In the genomic region with DNA sequence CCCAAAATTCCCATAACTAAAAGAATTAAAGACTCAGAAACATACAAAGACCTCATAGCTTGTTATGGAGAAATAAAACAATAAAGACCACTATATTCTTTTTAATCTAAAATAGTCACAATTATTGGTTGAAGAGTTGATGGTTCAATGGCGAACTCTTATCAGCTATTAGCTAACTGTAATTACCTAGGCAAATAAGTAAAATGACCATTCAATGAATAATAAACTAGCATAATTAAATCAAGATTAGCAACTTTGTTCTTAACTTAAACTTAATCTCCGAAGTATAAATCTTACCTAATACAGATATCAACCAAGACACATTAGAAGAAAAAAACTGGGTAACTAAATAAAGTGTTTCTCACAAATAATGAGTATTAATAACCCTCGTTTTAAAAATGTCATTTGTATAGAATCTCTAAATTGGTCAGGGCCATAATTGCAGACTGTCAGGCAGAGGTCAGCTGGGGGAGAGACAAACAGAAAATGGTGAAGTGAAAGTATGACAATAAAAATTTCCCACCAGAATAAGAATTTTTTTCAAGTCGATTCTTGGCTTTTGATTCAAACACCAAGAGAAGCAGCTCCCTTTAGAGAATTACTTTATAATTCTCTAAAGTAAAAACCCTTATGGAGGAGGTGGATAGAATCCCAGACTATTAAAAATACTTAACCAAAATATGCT, we compare ENCODE assay signal across 8 cellular contexts. TPM values are rescaled to one million over a fixed set of nuclear protein-coding genes. Genes with fewer than 3 reads are reported as not detected.
DNase-seq lines count a peak whose midpoint lies in the region; ATAC-seq, FAIRE-seq and TF ChIP-seq lines count a peak whose summit lies in the region.

No MANE protein-coding gene starts in this region.

- no peaks in the 10 kb centered on the region for H3K9me3 Mint-ChIP-seq in activated naive CD4-positive, alpha-beta T cell treated with anti-CD3 and anti-CD28 coated beads for 36 hours
- H3K9me3 Mint-ChIP-seq in activated naive CD8-positive, alpha-beta T cell treated with anti-CD3 and anti-CD28 coated beads, Interleukin-2, amount 10 ng/mL, durations not matched to agents 7 days and 5 days, result no peaks in the 10 kb centered on the region

- no peak for TF ChIP-seq RAD21 in HepG2 (CRISPR knock-in tag; IDR thresholded peaks at IDR 0.05)

- CTCF ChIA-PET in activated naive CD4-positive, alpha-beta T cell treated with anti-CD3 and anti-CD28 coated beads for 36 hours (lab: Charles Lee), result interaction anchor here (0.6 to 5.3 kb wide), 13 partner anchors 18 to 163 kb away, joined by 3 to 42 read pairs (median 4); a partner anchor contains a TSS
- CTCF ChIA-PET in HepG2 (lab: Yijun Ruan, JAX; ENCODE audit: low intra/inter-chr PET ratio, low total read pairs), result interaction anchor here (1.1 kb wide), 1 partner anchor 51 kb away, joined by 3 read pairs; no protein-coding TSS in a partner anchor

- H3K27me3 Mint-ChIP-seq in activated naive CD4-positive, alpha-beta T cell treated with anti-CD3 and anti-CD28 coated beads for 36 hours (ENCODE audit: low read depth), result no peaks in the 10 kb centered on the region
- H3K27me3 Mint-ChIP-seq in activated naive CD8-positive, alpha-beta T cell treated with anti-CD3 and anti-CD28 coated beads, Interleukin-2, amount 10 ng/mL, durations not matched to agents 7 days and 5 days, result no peaks in the 10 kb centered on the region

- H3K79me2 ChIP-seq in HepG2 (ENCODE audit: insufficient read depth, low read length), result peaks cover 46% of the 10 kb centered on the region

- H3K36me3 Mint-ChIP-seq in activated naive CD4-positive, alpha-beta T cell treated with anti-CD3 and anti-CD28 coated beads for 36 hours (ENCODE audit: low read depth), result peaks cover 22% of the 10 kb centered on the region
- H3K36me3 Mint-ChIP-seq in activated naive CD8-positive, alpha-beta T cell treated with anti-CD3 and anti-CD28 coated beads, Interleukin-2, amount 10 ng/mL, durations not matched to agents 7 days and 5 days, result peaks cover 7% of the 10 kb centered on the region

- no peak for FAIRE-seq in HepG2 (lab: Jason Lieb, UNC)

- H3K27ac ChIP-seq in HepG2 (ENCODE audit: extremely low read length, insufficient read depth, low read length), result peak overlapping the region; percentile 71
- peak overlapping the region; percentile 99 to 100 (median 100) for H3K27ac ChIP-seq in tibial nerve

- H3K4me1 ChIP-seq in HepG2 (ENCODE audit: insufficient read depth, low read length) (peaks cover 28% of the 10 kb centered on the region), tibial nerve (peaks cover 0 to 61% (median 25%) of the 10 kb centered on the region in 4 donors)

- H3K4me1 Mint-ChIP-seq in activated naive CD4-positive, alpha-beta T cell treated with anti-CD3 and anti-CD28 coated beads for 36 hours (ENCODE audit: low read depth), result peaks cover 26% of the 10 kb centered on the region
- peaks cover 16% of the 10 kb centered on the region for H3K4me1 Mint-ChIP-seq in activated naive CD8-positive, alpha-beta T cell treated with anti-CD3 and anti-CD28 coated beads, Interleukin-2, amount 10 ng/mL, durations not matched to agents 7 days and 5 days

- BruUV-seq in HepG2 (replicated peaks; lab: Mats Ljungman, UMichigan), result no TSS peak

- no peak for TF ChIP-seq EP300 in HepG2 (IDR thresholded peaks at IDR 0.05; ENCODE audit: low read depth in 2 of 2, low read length in 2 of 2)
- no peak for TF ChIP-seq EP300 in HepG2 (CRISPR knock-in tag; IDR thresholded peaks at IDR 0.05; ENCODE audit: borderline replicate concordance)
- TF ChIP-seq EP300 in tibial nerve (IDR thresholded peaks at IDR 0.05), result no peak

- H3K9me3 ChIP-seq in HepG2 (ENCODE audit: low read length) (no peaks in the 10 kb centered on the region), tibial nerve (no peaks in the 10 kb centered on the region)

- no peaks in the 10 kb centered on the region for H4K20me1 ChIP-seq in HepG2 (ENCODE audit: insufficient read depth, low read length)

- peak overlapping the region; percentile 87 for H3K4me2 ChIP-seq in HepG2 (ENCODE audit: low read depth, low read length)

- H3K4me3 ChIP-seq in HepG2 (replicated peaks in 1 of 3; ENCODE audit: insufficient read depth in 1 of 3, low read depth in 2 of 3, low read length in 3 of 3) (peak overlapping the region; percentile 63 to 96 (median 89)), tibial nerve (peak overlapping the region; percentile 66 to 97 (median 86))

- peak overlapping the region; percentile 97 for H3K4me3 Mint-ChIP-seq in activated naive CD4-positive, alpha-beta T cell treated with anti-CD3 and anti-CD28 coated beads for 36 hours
- H3K4me3 Mint-ChIP-seq in activated naive CD8-positive, alpha-beta T cell treated with anti-CD3 and anti-CD28 coated beads, Interleukin-2, amount 10 ng/mL, durations not matched to agents 7 days and 5 days, result peak overlapping the region; percentile 100

- no peak for TF ChIP-seq POLR2A in HepG2 (IDR thresholded peaks at IDR 0.05; ENCODE audit: insufficient read depth in 1 of 2, low read depth in 2 of 2, low read length in 2 of 2)
- TF ChIP-seq POLR2A in tibial nerve (IDR thresholded peaks at IDR 0.05), result no peak

- DNase-seq in activated naive CD4-positive, alpha-beta T cell treated with anti-CD3 and anti-CD28 coated beads for 36 hours, result no peak
- no peak for DNase-seq in activated naive CD4-positive, alpha-beta T cell treated with Interleukin-2 at 50 U/mL for 16 hours
- DNase-seq in activated naive CD8-positive, alpha-beta T cell treated with anti-CD3 and anti-CD28 coated beads, Interleukin-2, amount 10 ng/mL, durations not matched to agents 7 days and 5 days, result no peak
- DNase-seq in HepG2 (ENCODE audit: low spot score), result no peak
- DNase-seq in tibial nerve (ENCODE audit: low spot score in 2 of 2), result no peak
- DNase-seq in cerebellar nuclear complex (lab: John Stamatoyannopoulos, UW), result no peak
- no peak for DNase-seq in NCI-H345 (lab: John Stamatoyannopoulos, UW)

- WGBS in HepG2 (ENCODE audit: low lambda C conversion rate), result 19% methylated on average over 4 of the region's 4 CpGs
- 54 to 56% methylated on average over 4 of the region's 4 CpGs for WGBS in tibial nerve, 2 donors

- peak overlapping the region; percentile 90 for H3K9ac ChIP-seq in HepG2 (ENCODE audit: insufficient read depth, low read depth, low read length)

- in situ Hi-C loops in HepG2 (cut with HindIII; ENCODE audit: extremely low pct_ligation_motif_present, low pct_unique_long_range_greater_than_20kb), result loop anchor here (5.0 kb wide), 1 partner anchor 40 kb away; no protein-coding TSS in a partner anchor

- POLR2A ChIA-PET in activated naive CD8-positive, alpha-beta T cell treated with anti-CD3 and anti-CD28 coated beads, Interleukin-2, amount 10 ng/mL, durations not matched to agents 7 days and 5 days (lab: Charles Lee), result interaction anchor here (0.5 to 3.3 kb wide), 8 partner anchors 18 to 85 kb away, joined by 3 to 25 read pairs (median 5); no protein-coding TSS in a partner anchor
- POLR2A ChIA-PET in HepG2 (lab: Yijun Ruan, JAX), result interaction anchor here (0.7 to 0.8 kb wide), 2 partner anchors 35 to 85 kb away, joined by 4 to 6 read pairs; no protein-coding TSS in a partner anchor

- no peak overlapping the region for H2AFZ ChIP-seq in HepG2 (ENCODE audit: low read length)

- intact Hi-C loops in activated naive CD4-positive, alpha-beta T cell treated with anti-CD3 and anti-CD28 coated beads for 36 hours (cut with micrococcal nuclease), result loop anchor here (1.0 to 2.0 kb wide), 4 partner anchors 23 to 102 kb away; no protein-coding TSS in a partner anchor
- intact Hi-C loops in HepG2 (cut with micrococcal nuclease; ENCODE audit: unreplicated experiment), result no loop called here

- H3K27me3 ChIP-seq in HepG2 (ENCODE audit: control insufficient read depth in 1 of 2, insufficient read depth in 2 of 2, low read length in 2 of 2) (no peaks in the 10 kb centered on the region; a peak in 1 of 5 replicates), tibial nerve (no peaks in the 10 kb centered on the region)

- TF ChIP-seq CTCF in HepG2 (CRISPR knock-in tag; IDR thresholded peaks at IDR 0.05), result no peak
- TF ChIP-seq CTCF in tibial nerve (IDR thresholded peaks at IDR 0.05), result no peak

- no peak for ATAC-seq in activated naive CD8-positive, alpha-beta T cell treated with anti-CD3 and anti-CD28 coated beads, Interleukin-2, amount 10 ng/mL, durations not matched to agents 7 days and 5 days (ENCODE audit: low read depth)
- ATAC-seq in HepG2 (no peak), GM21717 (IDR thresholded peaks at IDR 0.05; ENCODE audit: unreplicated experiment) (no peak)

- H3K27ac Mint-ChIP-seq in activated naive CD4-positive, alpha-beta T cell treated with anti-CD3 and anti-CD28 coated beads for 36 hours, result peak overlapping the region; percentile 94
- peak overlapping the region; percentile 98 for H3K27ac Mint-ChIP-seq in activated naive CD8-positive, alpha-beta T cell treated with anti-CD3 and anti-CD28 coated beads, Interleukin-2, amount 10 ng/mL, durations not matched to agents 7 days and 5 days

- H3K36me3 ChIP-seq in HepG2 (replicated peaks in 1 of 2; ENCODE audit: control insufficient read depth in 1 of 2, insufficient read depth in 2 of 2, low read length in 2 of 2), result no peaks in the 10 kb centered on the region
- peaks cover 0 to 26% (median 3%) of the 10 kb centered on the region in 3 donors for H3K36me3 ChIP-seq in tibial nerve

RNA-seq across cellular contexts. Expression of a gene that starts 1.7 kb away (rescaled TPM):
- total RNA-seq in activated naive CD4-positive, alpha-beta T cell treated with anti-CD3 and anti-CD28 coated beads for 36 hours, result 100 to 1,000 TPM; 202 to 208 TPM
- 10 to 100 TPM; 78.6 to 79.8 TPM for total RNA-seq in activated naive CD8-positive, alpha-beta T cell treated with anti-CD3 and anti-CD28 coated beads, Interleukin-2, amount 10 ng/mL, durations not matched to agents 7 days and 5 days
- 17.4 and 30.9 TPM in 2 replicates for total RNA-seq in HepG2 (2016; rRNA removed; fragmentation: Illumina TruSeq; extraction: Trizol)
- total RNA-seq in HepG2 (2016; cell fraction: cytosol; rRNA removed; fragmentation: Illumina TruSeq; extraction: Trizol; ENCODE audit: low read depth), result 9.1 and 9.8 TPM in 2 replicates
- 17.4 and 28.9 TPM in 2 replicates for total RNA-seq in HepG2 (2016; cell fraction: insoluble cytoplasmic fraction; rRNA removed; fragmentation: Illumina TruSeq; extraction: Trizol)
- 15.6 and 16.6 TPM in 2 replicates for total RNA-seq in HepG2 (2016; cell fraction: membrane; rRNA removed; fragmentation: Illumina TruSeq; extraction: Trizol)
- 13.7 and 15.0 TPM in 2 replicates for total RNA-seq in HepG2 (2016; cell fraction: nucleus; rRNA removed; fragmentation: Illumina TruSeq; extraction: Trizol)
- polyA plus RNA-seq in HepG2 (2011; rRNA removed), result 6.9 and 8.0 TPM in 2 replicates
- polyA plus RNA-seq in HepG2 (2011; cell fraction: cytosol; rRNA removed), result 4.0 and 5.9 TPM in 2 replicates
- 2.9 and 3.5 TPM in 2 replicates for polyA plus RNA-seq in HepG2 (2011; cell fraction: nucleus; rRNA removed)
- polyA plus RNA-seq in HepG2 (2012), result 13.9 and 16.1 TPM in 2 replicates
- polyA plus RNA-seq in HepG2 (2016; cell fraction: cytosol; fragmentation: Illumina TruSeq; extraction: Trizol; ENCODE audit: low read depth), result 2.6 and 2.8 TPM in 2 replicates
- 46.6 and 52.0 TPM in 2 replicates for polyA plus RNA-seq in HepG2 (2016; cell fraction: insoluble cytoplasmic fraction; fragmentation: Illumina TruSeq; extraction: Trizol; ENCODE audit: low read depth)
- polyA plus RNA-seq in HepG2 (2016; cell fraction: membrane; fragmentation: Illumina TruSeq; extraction: Trizol; ENCODE audit: low read depth), result 10.4 and 11.9 TPM in 2 replicates
- 24.1 and 24.8 TPM in 2 replicates for polyA plus RNA-seq in HepG2 (2016; cell fraction: nucleus; fragmentation: Illumina TruSeq; extraction: Trizol; ENCODE audit: insufficient read depth, low read depth)
- 4.5 and 8.4 TPM in 2 replicates for polyA minus RNA-seq in HepG2 (2011; rRNA and poly(A)+ RNA removed; ENCODE audit: low replicate concordance)
- polyA minus RNA-seq in HepG2 (2011; cell fraction: cytosol; rRNA and poly(A)+ RNA removed), result 6.9 and 7.1 TPM in 2 replicates
- 7.6 and 10.1 TPM in 2 replicates for polyA minus RNA-seq in HepG2 (2011; cell fraction: nucleus; rRNA and poly(A)+ RNA removed)
- total RNA-seq in tibial nerve, result 100 to 1,000 TPM; 304 to 768 (median 608) TPM

RNA-seq across cellular contexts. Expression of a gene that starts 49.8 kb away (rescaled TPM):
- total RNA-seq in activated naive CD4-positive, alpha-beta T cell treated with anti-CD3 and anti-CD28 coated beads for 36 hours, result 1 to 10 TPM; 3.1 to 3.9 TPM
- under 1 TPM; 0.85 to 0.97 TPM for total RNA-seq in activated naive CD8-positive, alpha-beta T cell treated with anti-CD3 and anti-CD28 coated beads, Interleukin-2, amount 10 ng/mL, durations not matched to agents 7 days and 5 days
- total RNA-seq in HepG2 (2016; rRNA removed; fragmentation: Illumina TruSeq; extraction: Trizol) (not detected in 2 replicates), tibial nerve (1 to 10 TPM in 2 of 4 donors, not detected in 2; 2.2 to 2.9 TPM)
- total RNA-seq in HepG2 (2016; cell fraction: cytosol; rRNA removed; fragmentation: Illumina TruSeq; extraction: Trizol; ENCODE audit: low read depth), result not detected in 2 replicates
- 0.17 TPM in 1 of 2 replicates, not detected in the other for total RNA-seq in HepG2 (2016; cell fraction: insoluble cytoplasmic fraction; rRNA removed; fragmentation: Illumina TruSeq; extraction: Trizol)
- total RNA-seq in HepG2 (2016; cell fraction: membrane; rRNA removed; fragmentation: Illumina TruSeq; extraction: Trizol), result not detected in 2 replicates
- not detected in 2 replicates for total RNA-seq in HepG2 (2016; cell fraction: nucleus; rRNA removed; fragmentation: Illumina TruSeq; extraction: Trizol)
- polyA plus RNA-seq in HepG2 (2011; rRNA removed), result 1.3 and 1.4 TPM in 2 replicates
- 0.71 and 1.0 TPM in 2 replicates for polyA plus RNA-seq in HepG2 (2011; cell fraction: cytosol; rRNA removed)
- 4.4 and 4.7 TPM in 2 replicates for polyA plus RNA-seq in HepG2 (2011; cell fraction: nucleus; rRNA removed)
- polyA plus RNA-seq in HepG2 (2012), result 0.15 and 0.76 TPM in 2 replicates
- polyA plus RNA-seq in HepG2 (2016; cell fraction: cytosol; fragmentation: Illumina TruSeq; extraction: Trizol; ENCODE audit: low read depth), result 0.15 TPM in 1 of 2 replicates, not detected in the other
- polyA plus RNA-seq in HepG2 (2016; cell fraction: insoluble cytoplasmic fraction; fragmentation: Illumina TruSeq; extraction: Trizol; ENCODE audit: low read depth), result not detected in 2 replicates
- polyA plus RNA-seq in HepG2 (2016; cell fraction: membrane; fragmentation: Illumina TruSeq; extraction: Trizol; ENCODE audit: low read depth), result not detected in 2 replicates
- polyA plus RNA-seq in HepG2 (2016; cell fraction: nucleus; fragmentation: Illumina TruSeq; extraction: Trizol; ENCODE audit: insufficient read depth, low read depth), result 0.47 TPM in 1 of 2 replicates, not detected in the other
- 0.21 and 0.38 TPM in 2 replicates for polyA minus RNA-seq in HepG2 (2011; rRNA and poly(A)+ RNA removed; ENCODE audit: low replicate concordance)
- not detected in 2 replicates for polyA minus RNA-seq in HepG2 (2011; cell fraction: cytosol; rRNA and poly(A)+ RNA removed)
- polyA minus RNA-seq in HepG2 (2011; cell fraction: nucleus; rRNA and poly(A)+ RNA removed), result 1.2 TPM in 1 of 2 replicates, not detected in the other
